8 cellular contexts compared by ENCODE assay signal in the genomic region with DNA sequence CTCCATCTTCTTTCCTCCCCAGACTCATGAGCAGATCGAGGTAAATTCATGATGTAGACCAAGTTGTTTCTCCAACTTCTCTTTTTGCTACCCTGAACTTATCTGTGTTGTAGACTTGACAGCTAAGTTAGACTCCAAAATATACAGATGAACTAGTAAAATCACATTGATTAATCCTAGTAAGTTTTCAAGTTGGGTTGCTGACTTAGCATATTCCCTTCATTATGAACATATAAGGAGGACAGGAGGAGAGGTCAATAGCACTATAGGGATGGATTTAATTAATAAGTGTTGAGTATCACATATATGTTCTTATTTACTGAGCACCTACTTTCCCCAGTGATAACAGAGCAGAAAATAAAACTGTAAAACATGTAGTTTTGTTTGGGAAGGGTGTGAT.
"Had no signal": no experiment of that assay in that cellular context is flagged by ENCODE, and none has a peak within 500 bp of the region (broad histone marks: within the 10 kb centered on the region; RNA-seq: fewer than 3 reads in every experiment).

No MANE protein-coding gene starts in this region.

- H3K27ac ChIP-seq: GM23248, KMS-11 had no signal

- H3K9ac ChIP-seq: GM23248, KMS-11 had no signal

- H3K4me2 ChIP-seq: KMS-11 had no signal

- H2AFZ ChIP-seq: GM23248 had no signal

- H3K4me3 ChIP-seq: GM23248 had no signal

- DNase-seq: GM23248, GOT3, H9, HCEC 1CT, Karpas-422, KBM-7 had no signal

- FAIRE-seq: HTR-8/SVneo had no signal
